ENCODE assay signal across 10 cellular contexts in genomic region chr3:124845406-124845805, GRCh38. TPM values are rescaled to one million over a fixed set of nuclear protein-coding genes. Genes with fewer than 3 reads are reported as not detected.
DNase-seq lines count a peak whose midpoint lies in the region; ATAC-seq, FAIRE-seq and TF ChIP-seq lines count a peak whose summit lies in the region.
"Had no signal": no experiment of that assay in that cellular context is flagged by ENCODE, and none has a peak within 500 bp of the region (broad histone marks: within the 10 kb centered on the region; RNA-seq: fewer than 3 reads in every experiment).

No MANE protein-coding gene starts in this region.

- peaks cover 42% of the 10 kb centered on the region for H3K36me3 Mint-ChIP-seq in astrocyte (ENCODE audit: low read depth, unreplicated experiment)
- H3K36me3 Mint-ChIP-seq in activated naive CD8-positive, alpha-beta T cell treated with anti-CD3 and anti-CD28 coated beads, Interleukin-2, amount 50 U/mL, for 24 hours (ENCODE audit: low read depth): no peaks in the 10 kb centered on the region

- no peaks in the 10 kb centered on the region for H3K9me3 Mint-ChIP-seq in astrocyte (ENCODE audit: unreplicated experiment)
- no peaks in the 10 kb centered on the region for H3K9me3 Mint-ChIP-seq in activated naive CD8-positive, alpha-beta T cell treated with anti-CD3 and anti-CD28 coated beads, Interleukin-2, amount 50 U/mL, for 24 hours

- ATAC-seq in right cardiac atrium: peak; percentile 84 to 90
- ATAC-seq in HG03045 (IDR thresholded peaks at IDR 0.05; ENCODE audit: unreplicated experiment): no peak
- ATAC-seq in activated naive CD8-positive, alpha-beta T cell treated with anti-CD3 and anti-CD28 coated beads, Interleukin-2, amount 50 U/mL, for 24 hours: no peak

- WGBS in right cardiac atrium: 44% methylated on average over 5 of the region's 5 CpGs
- WGBS in small intestine, 3 donors: 51 to 58% (median 53%) methylated on average over 5 of the region's 5 CpGs

- peak overlapping the region; percentile 83 for H3K27ac ChIP-seq in astrocyte (ENCODE audit: low read depth, low read length)
- H3K27ac ChIP-seq in right cardiac atrium (ENCODE audit: low read length): peak overlapping the region; percentile 87
- peak overlapping the region in 1 of 2 donors; percentile 47 for H3K27ac ChIP-seq in small intestine (ENCODE audit: low read depth in 1 of 2, low read length in 1 of 2)

- no peaks in the 10 kb centered on the region for H3K9me3 ChIP-seq in astrocyte (ENCODE audit: insufficient read depth, low read depth, low read length)
- H3K9me3 ChIP-seq in right cardiac atrium (ENCODE audit: control insufficient read depth, low read length): no peaks in the 10 kb centered on the region
- H3K9me3 ChIP-seq in small intestine (ENCODE audit: control insufficient read depth, low read depth): no peaks in the 10 kb centered on the region

- H2AFZ ChIP-seq in astrocyte (ENCODE audit: low read depth, low read length): peak overlapping the region; percentile 44

- no peaks in the 10 kb centered on the region for H3K27me3 ChIP-seq in astrocyte (ENCODE audit: insufficient read depth, low read length)
- no peaks in the 10 kb centered on the region for H3K27me3 ChIP-seq in right cardiac atrium (ENCODE audit: control insufficient read depth, insufficient read depth)
- H3K27me3 ChIP-seq in small intestine (ENCODE audit: control insufficient read depth in 2 of 2, insufficient read depth in 2 of 2, low read length in 2 of 2): no peaks in the 10 kb centered on the region

- DNase-seq in GM04503 (ENCODE audit: low read depth) (peak; percentile 91), astrocyte (ENCODE audit: low read depth) (peak; percentile 91), right cardiac atrium (peak; percentile 74 to 83 (median 74)), small intestine (peak; percentile 47), GM10266 (ENCODE audit: extremely low spot score) (no peak), GM12892 (ENCODE audit: insufficient read length) (no peak)
- DNase-seq in activated naive CD8-positive, alpha-beta T cell treated with anti-CD3 and anti-CD28 coated beads, Interleukin-2, amount 50 U/mL, for 24 hours: no peak
- DNase-seq: activated CD8-positive, alpha-beta memory T cell treated with anti-CD3 and anti-CD28 coated beads, Interleukin-2, amount 50 U/mL, for 48 hours had no signal

- H3K4me2 ChIP-seq in astrocyte (ENCODE audit: low read length): peak overlapping the region; percentile 46

- no peak overlapping the region for H3K4me3 Mint-ChIP-seq in astrocyte (ENCODE audit: unreplicated experiment)
- H3K4me3 Mint-ChIP-seq in activated naive CD8-positive, alpha-beta T cell treated with anti-CD3 and anti-CD28 coated beads, Interleukin-2, amount 50 U/mL, for 24 hours: no peak overlapping the region

- no peaks in the 10 kb centered on the region for H3K27me3 Mint-ChIP-seq in astrocyte (ENCODE audit: low read depth, unreplicated experiment)
- H3K27me3 Mint-ChIP-seq in activated naive CD8-positive, alpha-beta T cell treated with anti-CD3 and anti-CD28 coated beads, Interleukin-2, amount 50 U/mL, for 24 hours: peaks cover 2% of the 10 kb centered on the region

- peaks cover 29% of the 10 kb centered on the region for H3K4me1 ChIP-seq in astrocyte (ENCODE audit: insufficient read depth, low read length)
- H3K4me1 ChIP-seq in right cardiac atrium (ENCODE audit: control insufficient read depth, insufficient read depth, low read length): peaks cover 6% of the 10 kb centered on the region
- peaks cover 0 to 2% of the 10 kb centered on the region in 2 donors for H3K4me1 ChIP-seq in small intestine (ENCODE audit: control insufficient read depth in 2 of 2, insufficient read depth in 1 of 2, low read depth in 1 of 2, low read length in 1 of 2)

- peaks cover 27% of the 10 kb centered on the region for H3K79me2 ChIP-seq in astrocyte (ENCODE audit: insufficient read depth, low read length)

- H4K20me1 ChIP-seq in astrocyte (ENCODE audit: insufficient read depth, low read length): no peaks in the 10 kb centered on the region

- no peak for TF ChIP-seq POLR2A in GM12892 (IDR thresholded peaks at IDR 0.05; ENCODE audit: low read depth, low read length)

- peak; percentile 94 for FAIRE-seq in astrocyte (lab: Jason Lieb, UNC)
- no peak for FAIRE-seq in small intestine (lab: Jason Lieb, UNC)
- FAIRE-seq in GM12892 (lab: Jason Lieb, UNC): no peak
- FAIRE-seq: islet of Langerhans had no signal

- H3K27ac Mint-ChIP-seq in astrocyte (ENCODE audit: unreplicated experiment): peak overlapping the region; percentile 66
- no peak overlapping the region for H3K27ac Mint-ChIP-seq in activated naive CD8-positive, alpha-beta T cell treated with anti-CD3 and anti-CD28 coated beads, Interleukin-2, amount 50 U/mL, for 24 hours

- peaks cover 23% of the 10 kb centered on the region for H3K36me3 ChIP-seq in astrocyte (ENCODE audit: insufficient read depth, low read length)
- peaks cover 2 to 7% of the 10 kb centered on the region in 2 donors for H3K36me3 ChIP-seq in small intestine (ENCODE audit: control insufficient read depth in 2 of 2, insufficient read depth in 2 of 2, low read length in 2 of 2)

- H3K4me3 ChIP-seq in astrocyte (ENCODE audit: insufficient read depth, low read depth, low read length): no peak overlapping the region
- H3K4me3 ChIP-seq in right cardiac atrium (ENCODE audit: low read length): no peak overlapping the region
- H3K4me3 ChIP-seq in small intestine (ENCODE audit: low read depth in 1 of 2, low read length in 2 of 2): no peak overlapping the region

- intact Hi-C loops in right cardiac atrium (cut with DNase I): loop anchor here in 1 of 4 donors (5.0 kb wide), 1 partner anchor 42 kb away; the partner anchor contains the start of gene ITGB5

- peak overlapping the region; percentile 69 for H3K9ac ChIP-seq in astrocyte (ENCODE audit: low read length)

- TF ChIP-seq CTCF in astrocyte (IDR thresholded peaks at IDR 0.05; ENCODE audit: insufficient read depth, low read depth, low read length): no peak
- TF ChIP-seq CTCF in GM10266 (IDR thresholded peaks at IDR 0.05; ENCODE audit: control insufficient read depth, insufficient read depth, low read depth, missing control alignments): no peak

- H3K4me1 Mint-ChIP-seq in astrocyte (ENCODE audit: low read depth, unreplicated experiment): peaks cover 37% of the 10 kb centered on the region
- no peaks in the 10 kb centered on the region for H3K4me1 Mint-ChIP-seq in activated naive CD8-positive, alpha-beta T cell treated with anti-CD3 and anti-CD28 coated beads, Interleukin-2, amount 50 U/mL, for 24 hours

RNA-seq across cellular contexts. Expression of gene ITGB5, which starts 41.8 kb away (rescaled TPM):
- 139 and 201 TPM in 2 replicates for total RNA-seq in astrocyte
- 100 to 1,000 TPM; 107 to 170 (median 126) TPM for total RNA-seq in right cardiac atrium
- 39.0 TPM for polyA plus RNA-seq in right cardiac atrium
- 10 to 100 TPM in 2 of 3 donors, 1 to 10 TPM in 1; 9.4 to 28.7 (median 15.1) TPM for polyA plus RNA-seq in small intestine
- polyA plus RNA-seq in GM12892 (2012; ENCODE audit: missing spikeins): 0.72 TPM

Comparison
In these comparisons a context has a peak if more than half of its experiments do, and no peak if none do; other contexts are left out.
1. DNase-seq: peak in GM04503 (single experiment), astrocyte (single experiment), right cardiac atrium (3 of 3) and small intestine (single experiment); none in GM10266 (single experiment), GM12892 (single experiment) and activated naive CD8-positive, alpha-beta T cell treated with anti-CD3 and anti-CD28 coated beads, Interleukin-2, amount 50 U/mL, for 24 hours (single experiment).
2. ATAC-seq: peak in right cardiac atrium (2 of 2); none in HG03045 (single experiment) and activated naive CD8-positive, alpha-beta T cell treated with anti-CD3 and anti-CD28 coated beads, Interleukin-2, amount 50 U/mL, for 24 hours (single experiment).